ENCODE assay signal across 19 cellular contexts in the genomic region with DNA sequence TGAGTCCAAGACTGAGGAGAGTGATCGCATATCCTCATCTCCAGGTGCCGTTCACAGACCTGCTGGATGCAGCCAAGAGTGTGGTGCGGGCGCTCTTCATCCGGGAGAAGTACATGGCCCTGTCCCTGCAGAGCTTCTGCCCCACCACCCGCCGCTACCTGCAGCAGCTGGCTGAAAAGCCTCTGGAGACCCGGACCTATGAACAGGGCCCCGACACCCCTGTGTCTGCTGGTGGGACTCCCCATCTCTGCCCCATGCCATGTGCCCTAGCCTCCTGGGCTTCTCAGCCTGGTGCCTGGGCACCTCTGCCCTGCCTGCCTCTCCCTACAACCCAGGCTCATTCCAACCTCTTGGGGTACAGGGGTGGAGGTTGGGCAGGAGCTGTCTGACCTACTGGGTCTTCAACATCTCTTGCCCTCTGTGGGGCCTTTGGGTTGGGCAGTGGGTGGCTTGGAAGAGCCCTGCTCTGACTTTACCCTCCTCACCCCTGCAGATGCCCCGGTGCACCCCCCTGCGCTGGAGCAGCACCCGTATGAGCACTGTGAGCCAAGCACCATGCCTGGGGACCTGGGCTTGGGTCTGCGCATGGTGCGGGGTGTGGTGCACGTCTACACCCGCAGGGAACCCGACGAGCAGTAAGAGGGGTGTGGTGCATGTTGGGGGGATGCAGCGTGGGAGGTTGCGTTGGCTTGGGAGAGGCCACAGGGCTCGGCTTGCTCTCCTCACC. TPM values are rescaled to one million over a fixed set of nuclear protein-coding genes. Genes with fewer than 3 reads are reported as not detected.
A peak's percentile ranks its signal among the peaks of the same experiment; 100 is the strongest.
DNase-seq lines count a peak whose midpoint lies in the region; ATAC-seq and TF ChIP-seq lines count a peak whose summit lies in the region.
"Had no signal": no experiment of that assay in that cellular context is flagged by ENCODE, and none has a peak within 500 bp of the region (broad histone marks: within the 10 kb centered on the region; RNA-seq: fewer than 3 reads in every experiment).

No MANE protein-coding gene starts in this region.

- no peaks in the 10 kb centered on the region for H3F3A ChIP-seq in smooth muscle cell (ENCODE audit: low read depth)

- H3K4me1 Mint-ChIP-seq in MCF 10A (ENCODE audit: insufficient read depth, unreplicated experiment) = peaks cover 8% of the 10 kb centered on the region
- H3K4me1 Mint-ChIP-seq in HFFc6 (ENCODE audit: low read depth) = peaks cover 42% of the 10 kb centered on the region
- peaks cover 15% of the 10 kb centered on the region for H3K4me1 Mint-ChIP-seq in endothelial cell (ENCODE audit: unreplicated experiment)
- H3K4me1 Mint-ChIP-seq in stimulated activated effector memory CD8-positive, alpha-beta T cell treated with anti-CD3 and anti-CD28 coated beads, Interleukin-12 subunit alpha, Interleukin-12 subunit beta, amount 100 ng/mL, for 72 hours = peaks cover 51% of the 10 kb centered on the region

- no peak overlapping the region for H3K4me3 ChIP-seq in mammary epithelial cell (replicated peaks in 1 of 3; ENCODE audit: insufficient read depth in 1 of 3, low read depth in 2 of 3, low read length in 3 of 3)
- H3K4me3 ChIP-seq in smooth muscle cell = no peak overlapping the region
- no peak overlapping the region for H3K4me3 ChIP-seq in coronary artery
- H3K4me3 ChIP-seq: MG63 had no signal

- POLR2A ChIA-PET in MCF 10A (lab: Yijun Ruan, JAX) = interaction anchor here (0.7 to 1.0 kb wide), 2 partner anchors 10 to 79 kb away, joined by 3 read pairs; a partner anchor contains a TSS

- no peak overlapping the region for H3K4me2 ChIP-seq in mammary epithelial cell (ENCODE audit: insufficient read depth, low read depth, low read length)
- H3K4me2 ChIP-seq in smooth muscle cell = no peak overlapping the region

- H3K4me3 Mint-ChIP-seq in MCF 10A (ENCODE audit: unreplicated experiment) (no peak overlapping the region), HFFc6 (no peak overlapping the region), endothelial cell (ENCODE audit: unreplicated experiment) (peak overlapping the region; percentile 42)
- H3K4me3 Mint-ChIP-seq in stimulated activated effector memory CD8-positive, alpha-beta T cell treated with anti-CD3 and anti-CD28 coated beads, Interleukin-12 subunit alpha, Interleukin-12 subunit beta, amount 100 ng/mL, for 72 hours = no peak overlapping the region
- H3K4me3 Mint-ChIP-seq: CD14-positive monocyte had no signal

- no peak for ATAC-seq in stimulated activated effector memory CD8-positive, alpha-beta T cell treated with anti-CD3 and anti-CD28 coated beads, Interleukin-12 subunit alpha, Interleukin-12 subunit beta, amount 100 ng/mL, for 72 hours
- ATAC-seq: PC-3 had no signal

- H3K36me3 ChIP-seq in mammary epithelial cell (ENCODE audit: insufficient read depth, low read length) (no peaks in the 10 kb centered on the region), smooth muscle cell (ENCODE audit: low read depth) (no peaks in the 10 kb centered on the region)

- WGBS in mammary epithelial cell (ENCODE audit: low coverage, missing lambda C conversion rate) = 96% methylated on average over 16 of the region's 21 CpGs
- WGBS in smooth muscle cell (ENCODE audit: low lambda C conversion rate) = 97% methylated on average over 17 of the region's 21 CpGs

- CTCF ChIA-PET in MCF 10A (lab: Yijun Ruan, JAX) (interaction anchor here (0.6 to 11.4 kb wide), 3 partner anchors 13 to 136 kb away, joined by 3 to 96 read pairs (median 5); no protein-coding TSS in a partner anchor), mammary epithelial cell (lab: Charles Lee; ENCODE audit: low non-redundant PET) (no interaction called here)

- H3K36me3 Mint-ChIP-seq in MCF 10A (ENCODE audit: insufficient read depth, unreplicated experiment) (peaks cover 26% of the 10 kb centered on the region), HFFc6 (ENCODE audit: low read depth) (peaks cover 31% of the 10 kb centered on the region), endothelial cell (ENCODE audit: low read depth, unreplicated experiment) (peaks cover 23% of the 10 kb centered on the region)
- peaks cover 57% of the 10 kb centered on the region for H3K36me3 Mint-ChIP-seq in stimulated activated effector memory CD8-positive, alpha-beta T cell treated with anti-CD3 and anti-CD28 coated beads, Interleukin-12 subunit alpha, Interleukin-12 subunit beta, amount 100 ng/mL, for 72 hours

- H3K9me3 ChIP-seq in mammary epithelial cell (replicated peaks; ENCODE audit: insufficient read depth, low read length) (no peaks in the 10 kb centered on the region), smooth muscle cell (replicated peaks; ENCODE audit: low read depth) (no peaks in the 10 kb centered on the region)
- H3K9me3 ChIP-seq: MG63 had no signal

- H3K27ac ChIP-seq in mammary epithelial cell (ENCODE audit: insufficient read depth, low read depth, low read length) (no peak overlapping the region), smooth muscle cell (ENCODE audit: low read depth) (no peak overlapping the region), coronary artery (no peak overlapping the region)

- in situ Hi-C loops in mammary epithelial cell (cut with MboI; ENCODE audit: low sequenced_read_pairs in 2 of 2) = loop anchor here (5.0 to 25.0 kb wide), 3 partner anchors 80 to 360 kb away; a partner anchor contains a TSS

- intact Hi-C loops in MCF 10A (cut with micrococcal nuclease) (no loop called here), mammary epithelial cell (cut with micrococcal nuclease) (no loop called here)

- no peaks in the 10 kb centered on the region for H3K27me3 ChIP-seq in mammary epithelial cell (ENCODE audit: insufficient read depth, low read length)
- H3K27me3 ChIP-seq in smooth muscle cell (ENCODE audit: low read depth) = no peaks in the 10 kb centered on the region
- H3K27me3 ChIP-seq: MG63 had no signal

- H4K20me1 ChIP-seq in mammary epithelial cell (ENCODE audit: insufficient read depth, low read length) (no peaks in the 10 kb centered on the region), smooth muscle cell (ENCODE audit: low read depth) (peaks cover 50% of the 10 kb centered on the region)

- H3K27me3 Mint-ChIP-seq in MCF 10A (ENCODE audit: insufficient read depth, unreplicated experiment) (no peaks in the 10 kb centered on the region), HFFc6 (ENCODE audit: insufficient read depth) (no peaks in the 10 kb centered on the region; the same call in 1 of the 2 replicates), endothelial cell (ENCODE audit: unreplicated experiment) (peaks cover 25% of the 10 kb centered on the region)

- H3K4me1 ChIP-seq in mammary epithelial cell (ENCODE audit: insufficient read depth, low read length) = peaks cover 11% of the 10 kb centered on the region
- no peaks in the 10 kb centered on the region for H3K4me1 ChIP-seq in smooth muscle cell (ENCODE audit: low read depth)

- H2AFZ ChIP-seq in mammary epithelial cell (ENCODE audit: low read depth, low read length) (no peak overlapping the region), smooth muscle cell (ENCODE audit: low read depth) (no peak overlapping the region)

- peaks cover 38% of the 10 kb centered on the region for H3K79me2 ChIP-seq in mammary epithelial cell (ENCODE audit: insufficient read depth, low read length)
- H3K79me2 ChIP-seq in smooth muscle cell (ENCODE audit: low read depth) = peaks cover 37% of the 10 kb centered on the region

- BruUV-seq in MCF 10A (replicated peaks; lab: Mats Ljungman, UMichigan) (no TSS peak), mammary epithelial cell (replicated peaks; lab: Mats Ljungman, UMichigan) (no TSS peak)

- H3K9me3 Mint-ChIP-seq in MCF 10A (ENCODE audit: unreplicated experiment) (no peaks in the 10 kb centered on the region), HFFc6 (no peaks in the 10 kb centered on the region), endothelial cell (ENCODE audit: unreplicated experiment) (no peaks in the 10 kb centered on the region)
- no peaks in the 10 kb centered on the region for H3K9me3 Mint-ChIP-seq in stimulated activated effector memory CD8-positive, alpha-beta T cell treated with anti-CD3 and anti-CD28 coated beads, Interleukin-12 subunit alpha, Interleukin-12 subunit beta, amount 100 ng/mL, for 72 hours

- H3K27ac Mint-ChIP-seq in MCF 10A (ENCODE audit: low read depth, unreplicated experiment) = peak overlapping the region; percentile 42
- H3K27ac Mint-ChIP-seq in HFFc6 = peak overlapping the region; percentile 69; the same call in 1 of the 2 replicates
- peak overlapping the region; percentile 67 for H3K27ac Mint-ChIP-seq in endothelial cell (ENCODE audit: unreplicated experiment)
- H3K27ac Mint-ChIP-seq in stimulated activated effector memory CD8-positive, alpha-beta T cell treated with anti-CD3 and anti-CD28 coated beads, Interleukin-12 subunit alpha, Interleukin-12 subunit beta, amount 100 ng/mL, for 72 hours = peak overlapping the region; percentile 53

- no peak for TF ChIP-seq CTCF in MCF 10A (IDR thresholded peaks at IDR 0.05; ENCODE audit: unreplicated experiment)
- no peak for TF ChIP-seq CTCF in mammary epithelial cell (conservative IDR thresholded peaks at IDR 0.05 in 1 of 2, IDR thresholded peaks at IDR 0.05 in 1 of 2; ENCODE audit: extremely low read depth in 1 of 2, insufficient read depth in 1 of 2, low read depth in 1 of 2, low read length in 2 of 2)
- TF ChIP-seq CTCF in HFFc6 (IDR thresholded peaks at IDR 0.05) = no peak
- TF ChIP-seq CTCF in endothelial cell (IDR thresholded peaks at IDR 0.05; ENCODE audit: unreplicated experiment) = no peak
- TF ChIP-seq CTCF in smooth muscle cell (IDR thresholded peaks at IDR 0.05; ENCODE audit: borderline replicate concordance, insufficient read depth, poor library complexity, severe bottlenecking) = no peak
- no peak for TF ChIP-seq CTCF in coronary artery (IDR thresholded peaks at IDR 0.05)

- H3K9ac ChIP-seq in mammary epithelial cell (ENCODE audit: insufficient read depth, low read length) (no peak overlapping the region), smooth muscle cell (ENCODE audit: low read depth) (no peak overlapping the region)

- no peak for DNase-seq in MCF 10A (ENCODE audit: unreplicated experiment)
- DNase-seq in mammary epithelial cell = no peak
- DNase-seq in HFFc6 = no peak
- DNase-seq in endothelial cell (ENCODE audit: low spot score) = no peak
- peak in 1 of 2 donors; percentile 45 for DNase-seq in stimulated activated effector memory CD8-positive, alpha-beta T cell treated with anti-CD3 and anti-CD28 coated beads, Interleukin-12 subunit alpha, Interleukin-12 subunit beta, amount 100 ng/mL, for 72 hours (ENCODE audit: low spot score in 2 of 2)
- no peak for DNase-seq in smooth muscle cell (lab: John Stamatoyannopoulos, UW; ENCODE audit: unreplicated experiment)
- DNase-seq in coronary artery (ENCODE audit: low spot score) = no peak
- DNase-seq: DMS79 treated with DMSO at 0.1 percent for 48 hours, Karpas-422, MG63, NCI-H1048, NCI-H1436, NCI-H2029, NCI-H2171, NCI-H526, PC-3, RPMI8226, SHP77 treated with DMSO at 0.1 percent for 48 hours had no signal

- dilution Hi-C loops in mammary epithelial cell (cut with HindIII; ENCODE audit: low sequenced_read_pairs) = no loop called here

RNA-seq across cellular contexts. Expression of a gene that starts 7.2 kb away (rescaled TPM):
- total RNA-seq in MCF 10A (2022) (49.5 and 52.6 TPM in 2 replicates), mammary epithelial cell (10 to 100 TPM; 29.7 to 45.2 TPM), endothelial cell (ENCODE audit: unreplicated experiment) (92.7 TPM), smooth muscle cell (57.4 and 69.2 TPM in 2 replicates)
- polyA plus RNA-seq in mammary epithelial cell (28.3 TPM), smooth muscle cell (104 and 122 TPM in 2 replicates)
- polyA minus RNA-seq in mammary epithelial cell = 36.7 TPM
- total RNA-seq in HFFc6 (2021; fragmentation: NEBNext Ultra II Directional; extraction: Animal tissue kit (Norgen Biotek cat#: 25700)) = 100 to 1,000 TPM; 127 to 172 (median 139) TPM

RNA-seq across cellular contexts. Expression of a gene that starts 7.4 kb away (rescaled TPM):
- total RNA-seq in MCF 10A (2022) (not detected in 2 replicates), mammary epithelial cell (not detected), endothelial cell (ENCODE audit: unreplicated experiment) (0.26 TPM), smooth muscle cell (not detected in 2 replicates)
- polyA plus RNA-seq in mammary epithelial cell (0.20 TPM), smooth muscle cell (not detected in 2 replicates)
- polyA minus RNA-seq in mammary epithelial cell = not detected
- total RNA-seq in HFFc6 (2021; fragmentation: NEBNext Ultra II Directional; extraction: Animal tissue kit (Norgen Biotek cat#: 25700)) = under 1 TPM in 3 of 6 experiments, not detected in 3; 0.11 to 0.40 (median 0.34) TPM
- polyA plus RNA-seq: CD14-positive monocyte had no signal

RNA-seq across cellular contexts. Expression of a gene that starts 29.1 kb away (rescaled TPM):
- total RNA-seq in MCF 10A (2022) (4.7 and 5.8 TPM in 2 replicates), mammary epithelial cell (1 to 10 TPM; 5.0 to 5.8 TPM), endothelial cell (ENCODE audit: unreplicated experiment) (7.8 TPM), smooth muscle cell (23.2 and 25.8 TPM in 2 replicates)
- polyA plus RNA-seq in mammary epithelial cell (1.4 TPM), smooth muscle cell (32.8 and 34.4 TPM in 2 replicates)
- 3.0 TPM for polyA minus RNA-seq in mammary epithelial cell
- total RNA-seq in HFFc6 (2021; fragmentation: NEBNext Ultra II Directional; extraction: Animal tissue kit (Norgen Biotek cat#: 25700)) = 10 to 100 TPM; 16.0 to 27.1 (median 24.8) TPM

RNA-seq across cellular contexts. Expression of a gene that starts 41.0 kb away (rescaled TPM):
- total RNA-seq in MCF 10A (2022) = 0.70 and 1.4 TPM in 2 replicates
- 1 to 10 TPM; 2.9 to 6.7 TPM for total RNA-seq in mammary epithelial cell
- polyA plus RNA-seq in mammary epithelial cell = 1.6 TPM
- not detected for polyA minus RNA-seq in mammary epithelial cell
- total RNA-seq in HFFc6 (2021; fragmentation: NEBNext Ultra II Directional; extraction: Animal tissue kit (Norgen Biotek cat#: 25700)) = 10 to 100 TPM; 32.4 to 53.4 (median 46.1) TPM
- total RNA-seq in endothelial cell (ENCODE audit: unreplicated experiment) = 20.4 TPM
- total RNA-seq in smooth muscle cell = 29.2 and 30.3 TPM in 2 replicates
- polyA plus RNA-seq in smooth muscle cell = 41.2 and 43.8 TPM in 2 replicates
